22 cellular contexts compared by ENCODE assay signal in genomic region chr4:124839786-124840390, GRCh38.
"Had no signal": no experiment of that assay in that cellular context is flagged by ENCODE, and none has a peak within 500 bp of the region (broad histone marks: within the 10 kb centered on the region; RNA-seq: fewer than 3 reads in every experiment).

No MANE protein-coding gene starts in this region.

- DNase-seq: activated CD4-positive, alpha-beta T cell treated with anti-CD3 and anti-CD28 coated beads, Interleukin-2, amount 10 ng/mL, durations not matched to agents 24 days and 14 days; activated CD8-positive, alpha-beta memory T cell treated with anti-CD3 and anti-CD28 coated beads, Interleukin-2, amount 10 ng/mL, durations not matched to agents 7 days and 5 days; activated CD8-positive, alpha-beta T cell treated with anti-CD3 and anti-CD28 coated beads for 36 hours; activated effector memory CD4-positive, alpha-beta T cell treated with anti-CD3 and anti-CD28 coated beads, Interleukin-2, amount 50 U/mL, for 16 hours; activated naive CD4-positive, alpha-beta T cell treated with anti-CD3 and anti-CD28 coated beads, Interleukin-2, amount 50 U/mL, for 16 hours; activated naive CD8-positive, alpha-beta T cell treated with anti-CD3 and anti-CD28 coated beads, Interleukin-2, amount 50 U/mL, for 24 hours; activated T-cell treated with anti-CD3 and anti-CD28 coated beads for 4 hours; anterior cingulate cortex; effector CD8-positive, alpha-beta T cell; gastrocnemius medialis; hippocampal formation; left ventricle myocardium inferior; mammary epithelial cell; ovary; spleen; stimulated activated CD4-positive, alpha-beta T cell treated with anti-CD3 and anti-CD28 coated beads, Interleukin-4, amount 100 ng/mL, for 1 hour; stimulated activated naive CD4-positive, alpha-beta T cell; T-helper 17 cell had no signal

- ATAC-seq: activated CD8-positive, alpha-beta memory T cell treated with anti-CD3 and anti-CD28 coated beads, Interleukin-2, amount 10 ng/mL, durations not matched to agents 7 days and 5 days; activated CD8-positive, alpha-beta T cell treated with anti-CD3 and anti-CD28 coated beads for 36 hours; activated naive CD8-positive, alpha-beta T cell treated with anti-CD3 and anti-CD28 coated beads, Interleukin-2, amount 50 U/mL, for 24 hours; gastrocnemius medialis; natural killer cell treated with Interleukin-12 subunit alpha and Interleukin-12 subunit beta and Interleukin-15 and Interleukin-18, amount 100 ng/mL, for 72 hours; T-helper 17 cell had no signal

- H3K4me3 ChIP-seq: esophagus muscularis mucosa, gastrocnemius medialis, left ventricle myocardium inferior, ovary, prostate gland, spleen, thoracic aorta had no signal
